Comparison of ENCODE assay signal across 26 cellular contexts in genomic region chr19:47203254-47203653, GRCh38. TPM values are rescaled to one million over a fixed set of nuclear protein-coding genes. Genes with fewer than 3 reads are reported as not detected.
DNase-seq lines count a peak whose midpoint lies in the region; ATAC-seq, FAIRE-seq and TF ChIP-seq lines count a peak whose summit lies in the region.
"Had no signal": no experiment of that assay in that cellular context is flagged by ENCODE, and none has a peak within 500 bp of the region (broad histone marks: within the 10 kb centered on the region; RNA-seq: fewer than 3 reads in every experiment).

No MANE protein-coding gene starts in this region.

- no peak for TF ChIP-seq CTCF in cardiac muscle cell (IDR thresholded peaks at IDR 0.05; ENCODE audit: low read depth, low read length)
- no peak for TF ChIP-seq CTCF in right lobe of liver (IDR thresholded peaks at IDR 0.05)
- no peak for TF ChIP-seq CTCF in kidney (IDR thresholded peaks at IDR 0.05; ENCODE audit: borderline replicate concordance, extremely low read depth, insufficient read depth)
- no peak for TF ChIP-seq CTCF in osteocyte (IDR thresholded peaks at IDR 0.05)

- no peaks in the 10 kb centered on the region for H3K9me3 Mint-ChIP-seq in activated CD4-positive, alpha-beta memory T cell treated with anti-CD3 and anti-CD28 coated beads for 36 hours
- no peaks in the 10 kb centered on the region for H3K9me3 Mint-ChIP-seq in osteocyte (ENCODE audit: unreplicated experiment)
- H3K9me3 Mint-ChIP-seq: activated B cell treated with CpG ODN at 0.5 μM for 24 hours; activated naive CD8-positive, alpha-beta T cell treated with anti-CD3 and anti-CD28 coated beads, Interleukin-2, amount 50 U/mL, for 24 hours; naive B cell had no signal

- H3K27ac ChIP-seq in cardiac muscle cell: peak overlapping the region; percentile 68
- peak overlapping the region in 1 of 3 donors; percentile 4 for H3K27ac ChIP-seq in right lobe of liver
- H3K27ac ChIP-seq in kidney (ENCODE audit: low read depth in 2 of 2, low read length in 2 of 2): no peak overlapping the region
- H3K27ac ChIP-seq: testis, vagina had no signal

- DNase-seq in cardiac muscle cell (ENCODE audit: low read depth in 1 of 2, low spot score in 1 of 2): no peak
- DNase-seq in Right ventricle myocardium inferior (ENCODE audit: missing footprints): no peak
- DNase-seq in activated CD4-positive, alpha-beta memory T cell treated with anti-CD3 and anti-CD28 coated beads for 36 hours: no peak
- DNase-seq in right lobe of liver: no peak
- DNase-seq in kidney: no peak
- DNase-seq in osteocyte (ENCODE audit: extremely low spot score, unreplicated experiment): no peak
- no peak for DNase-seq in NCI-H1105 treated with DMSO at 0.1 percent for 48 hours (lab: John Stamatoyannopoulos, UW)
- DNase-seq: activated B cell treated with CpG ODN at 0.5 μM for 24 hours; activated naive CD8-positive, alpha-beta T cell treated with anti-CD3 and anti-CD28 coated beads, Interleukin-2, amount 50 U/mL, for 24 hours; effector CD4-positive, alpha-beta T cell; EL; foreskin fibroblast; HCEC 1CT; IMR-90; left cardiac atrium; mesendoderm; naive B cell; NCI-H1105; NCI-H2081; NCI-H226; NCI-H82; small intestine; stimulated activated CD4-positive, alpha-beta T cell treated with anti-CD3 and anti-CD28 coated beads, Interleukin-2, amount 100 ng/mL, for 48 hours; stimulated activated naive CD4-positive, alpha-beta T cell; testis had no signal

- H3K9ac ChIP-seq in kidney (ENCODE audit: low read length in 2 of 2): no peak overlapping the region

- peaks cover 40% of the 10 kb centered on the region for H3K36me3 Mint-ChIP-seq in activated CD4-positive, alpha-beta memory T cell treated with anti-CD3 and anti-CD28 coated beads for 36 hours
- peaks cover 28% of the 10 kb centered on the region for H3K36me3 Mint-ChIP-seq in osteocyte (ENCODE audit: unreplicated experiment)

- no peak for FAIRE-seq in kidney (lab: Jason Lieb, UNC)
- FAIRE-seq: small intestine had no signal

- H3K36me3 ChIP-seq in cardiac muscle cell (peaks cover 5% of the 10 kb centered on the region), right lobe of liver (peaks cover 0 to 17% (median under 1%) of the 10 kb centered on the region in 4 donors), kidney (ENCODE audit: control insufficient read depth in 1 of 2, insufficient read depth in 2 of 2, low read length in 2 of 2) (peaks cover 13 to 14% of the 10 kb centered on the region in 2 donors)

- no peak for TF ChIP-seq POLR2A in right lobe of liver (IDR thresholded peaks at IDR 0.05)

- intact Hi-C loops in Right ventricle myocardium inferior (cut with DNase I) (no loop called here), right lobe of liver (cut with DNase I) (no loop called here), kidney (cut with DNase I) (no loop called here)
- intact Hi-C loops in activated CD4-positive, alpha-beta memory T cell treated with anti-CD3 and anti-CD28 coated beads for 36 hours (cut with micrococcal nuclease): no loop called here

- no peak for ATAC-seq in Right ventricle myocardium inferior
- peak; percentile 46 to 71 (median 66) for ATAC-seq in right lobe of liver
- ATAC-seq: activated naive CD8-positive, alpha-beta T cell treated with anti-CD3 and anti-CD28 coated beads, Interleukin-2, amount 50 U/mL, for 24 hours; left cardiac atrium had no signal

- peaks cover 5% of the 10 kb centered on the region for H3K4me1 Mint-ChIP-seq in activated CD4-positive, alpha-beta memory T cell treated with anti-CD3 and anti-CD28 coated beads for 36 hours (ENCODE audit: low read depth)
- no peaks in the 10 kb centered on the region for H3K4me1 Mint-ChIP-seq in osteocyte (ENCODE audit: unreplicated experiment)
- H3K4me1 Mint-ChIP-seq: activated naive CD8-positive, alpha-beta T cell treated with anti-CD3 and anti-CD28 coated beads, Interleukin-2, amount 50 U/mL, for 24 hours; naive B cell had no signal

- H3K4me1 ChIP-seq in cardiac muscle cell (ENCODE audit: low read depth): no peaks in the 10 kb centered on the region
- H3K4me1 ChIP-seq in right lobe of liver: peaks cover 0 to 14% (median 8%) of the 10 kb centered on the region in 4 donors
- peaks cover 0 to 3% of the 10 kb centered on the region in 2 donors for H3K4me1 ChIP-seq in kidney (ENCODE audit: control insufficient read depth in 1 of 2, insufficient read depth in 1 of 2, low read depth in 1 of 2, low read length in 2 of 2)
- H3K4me1 ChIP-seq: testis, vagina had no signal

- CTCF ChIA-PET in activated CD4-positive, alpha-beta memory T cell treated with anti-CD3 and anti-CD28 coated beads for 36 hours (lab: Charles Lee): interaction anchor here (2.2 kb wide), 1 partner anchor 8 kb away, joined by 18 read pairs; no protein-coding TSS in a partner anchor

- 36% methylated on average over 3 of the region's 3 CpGs for WGBS in right lobe of liver (ENCODE audit: insufficient coverage, low coverage, low lambda C conversion rate, missing lambda C conversion rate)

- H3K4me3 Mint-ChIP-seq in activated CD4-positive, alpha-beta memory T cell treated with anti-CD3 and anti-CD28 coated beads for 36 hours: no peak overlapping the region
- H3K4me3 Mint-ChIP-seq in osteocyte (ENCODE audit: unreplicated experiment): no peak overlapping the region
- H3K4me3 Mint-ChIP-seq: activated B cell treated with CpG ODN at 0.5 μM for 24 hours; activated naive CD8-positive, alpha-beta T cell treated with anti-CD3 and anti-CD28 coated beads, Interleukin-2, amount 50 U/mL, for 24 hours; naive B cell had no signal

- H3K27ac Mint-ChIP-seq in activated CD4-positive, alpha-beta memory T cell treated with anti-CD3 and anti-CD28 coated beads for 36 hours: peak overlapping the region; percentile 49
- no peak overlapping the region for H3K27ac Mint-ChIP-seq in osteocyte (ENCODE audit: unreplicated experiment)
- H3K27ac Mint-ChIP-seq: activated B cell treated with CpG ODN at 0.5 μM for 24 hours had no signal

- no peak overlapping the region for H3K4me3 ChIP-seq in cardiac muscle cell
- H3K4me3 ChIP-seq in right lobe of liver: no peak overlapping the region
- no peak overlapping the region for H3K4me3 ChIP-seq in kidney (ENCODE audit: low read length in 2 of 2)
- H3K4me3 ChIP-seq: testis, vagina had no signal

- POLR2A ChIA-PET in activated CD4-positive, alpha-beta memory T cell treated with anti-CD3 and anti-CD28 coated beads for 36 hours (lab: Charles Lee): no interaction called here

- no peaks in the 10 kb centered on the region for H3K27me3 ChIP-seq in cardiac muscle cell
- no peaks in the 10 kb centered on the region for H3K27me3 ChIP-seq in right lobe of liver
- H3K27me3 ChIP-seq: testis, vagina had no signal

- no peaks in the 10 kb centered on the region for H3K27me3 Mint-ChIP-seq in activated CD4-positive, alpha-beta memory T cell treated with anti-CD3 and anti-CD28 coated beads for 36 hours
- H3K27me3 Mint-ChIP-seq in osteocyte (ENCODE audit: unreplicated experiment): no peaks in the 10 kb centered on the region
- H3K27me3 Mint-ChIP-seq: activated B cell treated with CpG ODN at 0.5 μM for 24 hours; activated naive CD8-positive, alpha-beta T cell treated with anti-CD3 and anti-CD28 coated beads, Interleukin-2, amount 50 U/mL, for 24 hours; naive B cell had no signal

- H3K9me3 ChIP-seq in cardiac muscle cell (ENCODE audit: low read depth) (no peaks in the 10 kb centered on the region), right lobe of liver (no peaks in the 10 kb centered on the region), kidney (ENCODE audit: control insufficient read depth in 1 of 2, low read length in 2 of 2) (no peaks in the 10 kb centered on the region)
- H3K9me3 ChIP-seq: testis, vagina had no signal

RNA-seq across cellular contexts. Expression of gene BBC3, which starts 27.7 kb away (rescaled TPM):
- 19.1 and 21.5 TPM in 2 replicates for total RNA-seq in cardiac muscle cell
- 12.9 and 19.2 TPM in 2 replicates for polyA plus RNA-seq in cardiac muscle cell
- 5.0 TPM for total RNA-seq in Right ventricle myocardium inferior
- total RNA-seq in activated CD4-positive, alpha-beta memory T cell treated with anti-CD3 and anti-CD28 coated beads for 36 hours: 10 to 100 TPM; 13.8 to 14.6 TPM
- total RNA-seq in right lobe of liver: 1 to 10 TPM; 1.8 to 8.0 (median 3.1) TPM
- 14.2 TPM for total RNA-seq in kidney
- 3.2 TPM for polyA plus RNA-seq in kidney (ENCODE audit: insufficient read depth, low read depth, low replicate concordance)
- 27.9 and 34.3 TPM in 2 replicates for total RNA-seq in osteocyte

RNA-seq across cellular contexts. Expression of gene CCDC9, which starts 53.1 kb away (rescaled TPM):
- total RNA-seq in cardiac muscle cell (13.8 and 22.5 TPM in 2 replicates), Right ventricle myocardium inferior (21.2 TPM), right lobe of liver (10 to 100 TPM in 2 of 6 experiments, 1 to 10 TPM in 4; 5.8 to 15.1 (median 9.1) TPM), kidney (49.0 TPM), osteocyte (34.6 and 35.1 TPM in 2 replicates)
- polyA plus RNA-seq in cardiac muscle cell (16.3 and 21.9 TPM in 2 replicates), kidney (ENCODE audit: insufficient read depth, low read depth, low replicate concordance) (14.0 TPM)
- 10 to 100 TPM; 32.7 to 39.1 TPM for total RNA-seq in activated CD4-positive, alpha-beta memory T cell treated with anti-CD3 and anti-CD28 coated beads for 36 hours
